Comparison of ENCODE assay signal across 8 cellular contexts in the genomic region with DNA sequence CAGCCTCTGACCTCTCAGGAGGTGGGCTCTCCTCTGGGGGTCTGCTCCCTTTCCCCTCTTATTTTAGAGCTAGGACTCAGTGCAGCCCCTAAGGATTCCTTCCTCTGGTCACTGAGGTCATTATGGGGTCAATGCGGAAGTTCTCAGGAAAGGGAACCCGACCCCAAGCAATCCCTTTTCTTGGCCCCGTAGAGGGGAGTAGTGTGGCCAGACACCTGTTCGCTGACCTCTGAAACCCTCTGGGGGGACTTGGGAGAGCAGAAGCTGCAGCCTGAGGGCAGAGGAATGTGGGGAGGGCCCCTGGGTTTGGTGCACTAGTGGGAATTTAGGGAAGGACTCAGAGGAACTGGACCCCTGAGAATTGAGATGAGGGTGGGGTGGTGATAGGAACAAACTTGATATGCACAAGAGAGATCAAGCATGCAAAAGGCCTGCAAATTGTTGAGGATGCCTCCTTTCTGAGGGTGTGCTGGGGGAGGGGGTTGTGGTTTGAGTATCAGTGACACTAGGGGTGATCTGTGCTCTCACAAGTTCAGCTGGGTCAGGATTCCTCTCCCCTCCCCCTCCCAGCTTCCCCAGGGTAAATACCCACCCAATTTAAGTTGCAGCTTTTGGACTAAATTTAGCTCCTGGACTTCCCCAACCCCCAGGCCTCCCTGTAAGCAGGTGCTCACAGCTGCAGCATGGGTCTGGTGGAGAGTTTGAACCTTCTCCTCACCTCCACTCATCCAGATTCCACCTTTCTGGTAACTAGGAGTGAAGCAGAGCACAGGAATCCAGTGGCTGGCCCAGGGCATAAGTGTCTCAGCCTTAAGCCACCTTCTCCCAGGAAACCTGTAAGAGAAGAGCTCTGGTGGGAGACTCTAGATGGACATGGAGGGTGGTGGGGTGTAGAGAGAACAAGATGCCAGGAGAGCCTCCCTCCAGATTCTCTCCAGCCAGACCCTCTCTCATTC. TPM values are rescaled to one million over a fixed set of nuclear protein-coding genes. Genes with fewer than 3 reads are reported as not detected.
DNase-seq lines count a peak whose midpoint lies in the region; ATAC-seq, FAIRE-seq and TF ChIP-seq lines count a peak whose summit lies in the region.

No MANE protein-coding gene starts in this region.

- no peaks in the 10 kb centered on the region for H3K36me3 ChIP-seq in CD8-positive, alpha-beta T cell (ENCODE audit: insufficient read depth, low read length)
- H3K36me3 ChIP-seq in small intestine (ENCODE audit: control insufficient read depth in 2 of 2, insufficient read depth in 2 of 2, low read length in 2 of 2), result no peaks in the 10 kb centered on the region

- H3K27me3 ChIP-seq in CD8-positive, alpha-beta T cell (ENCODE audit: insufficient read depth, low read length), result no peaks in the 10 kb centered on the region
- no peaks in the 10 kb centered on the region for H3K27me3 ChIP-seq in small intestine (ENCODE audit: control insufficient read depth in 2 of 2, insufficient read depth in 2 of 2, low read length in 2 of 2)

- no peaks in the 10 kb centered on the region for H3K27me3 Mint-ChIP-seq in CD8-positive, alpha-beta T cell (ENCODE audit: low read depth)

- intact Hi-C loops in CD8-positive, alpha-beta T cell (cut with DNase I, micrococcal nuclease), result loop anchor here (1.0 to 10.0 kb wide), 5 partner anchors 49 to 412 kb away; a partner anchor contains a TSS

- CTCF ChIA-PET in CD8-positive, alpha-beta T cell (lab: Charles Lee), result interaction anchor here (0.8 to 34.3 kb wide), 4 partner anchors 13 to 134 kb away, joined by 4 to 799 read pairs (median 176); a partner anchor contains a TSS

- H3K27ac Mint-ChIP-seq in CD8-positive, alpha-beta T cell, result peak overlapping the region; percentile 100

- peak overlapping the region; percentile 90 for H3K27ac ChIP-seq in CD8-positive, alpha-beta T cell (ENCODE audit: low read depth, low read length)
- H3K27ac ChIP-seq in small intestine (ENCODE audit: low read depth in 1 of 2, low read length in 1 of 2), result peak overlapping the region; percentile 99 to 100

- ATAC-seq in CD8-positive, alpha-beta T cell, result peak; percentile 8
- ATAC-seq in GM21423 (IDR thresholded peaks at IDR 0.05; ENCODE audit: unreplicated experiment), result peak; percentile 31

- H3K4me1 ChIP-seq in CD8-positive, alpha-beta T cell (ENCODE audit: insufficient read depth, low read length), result peaks cover 67% of the 10 kb centered on the region
- peaks cover 5 to 29% of the 10 kb centered on the region in 2 donors for H3K4me1 ChIP-seq in small intestine (ENCODE audit: control insufficient read depth in 2 of 2, insufficient read depth in 1 of 2, low read depth in 1 of 2, low read length in 1 of 2)

- 11 to 13% (median 12%) methylated on average over 4 of the region's 4 CpGs for WGBS in small intestine, 3 donors

- in situ Hi-C loops in KBM-7 (cut with MboI; ENCODE audit: low pct_unique_long_range_greater_than_20kb, low sequenced_read_pairs), result no loop called here

- H3K9me3 Mint-ChIP-seq in CD8-positive, alpha-beta T cell, result no peaks in the 10 kb centered on the region

- no peak for TF ChIP-seq CTCF in CD8-positive, alpha-beta T cell (IDR thresholded peaks at IDR 0.05)
- no peak for TF ChIP-seq CTCF in fibroblast of the aortic adventitia (IDR thresholded peaks at IDR 0.05; ENCODE audit: insufficient read depth, low read length)

- H3K4me1 Mint-ChIP-seq in CD8-positive, alpha-beta T cell (ENCODE audit: low read depth), result peaks cover 63% of the 10 kb centered on the region

- peak overlapping the region; percentile 82 for H3K4me3 ChIP-seq in CD8-positive, alpha-beta T cell (ENCODE audit: low read depth, low read length)
- H3K4me3 ChIP-seq in fibroblast of the aortic adventitia (ENCODE audit: low read depth, low read length) (peak overlapping the region; percentile 37), small intestine (ENCODE audit: low read depth in 1 of 2, low read length in 2 of 2) (peak overlapping the region in 1 of 2 donors; percentile 55)

- peak overlapping the region; percentile 95 for H3K4me3 Mint-ChIP-seq in CD8-positive, alpha-beta T cell

- FAIRE-seq in small intestine (lab: Jason Lieb, UNC), result no peak

- POLR2A ChIA-PET in CD8-positive, alpha-beta T cell (lab: Charles Lee), result interaction anchor here (0.6 to 14.6 kb wide), 17 partner anchors 12 to 675 kb away, joined by 3 to 584 read pairs (median 4); a partner anchor contains a TSS

- peak in 6 of 7 experiments; percentile 54 to 80 (median 70) for DNase-seq in CD8-positive, alpha-beta T cell
- peak; percentile 34 for DNase-seq in KBM-7
- peak; percentile 74 for DNase-seq in activated T-cell treated with anti-CD3 and anti-CD28 coated beads for 24 hours (ENCODE audit: low read depth)
- DNase-seq in fibroblast of the aortic adventitia (ENCODE audit: low read depth), result peak; percentile 22
- peak; percentile 43 for DNase-seq in small intestine
- DNase-seq in NCI-H1694 treated with DMSO at 0.1 percent for 48 hours (lab: John Stamatoyannopoulos, UW), result no peak
- DNase-seq in cerebellum (ENCODE audit: low spot score), result no peak

- H3K36me3 Mint-ChIP-seq in CD8-positive, alpha-beta T cell, result peaks cover 2% of the 10 kb centered on the region

- no peaks in the 10 kb centered on the region for H3K9me3 ChIP-seq in CD8-positive, alpha-beta T cell (ENCODE audit: low read length)
- H3K9me3 ChIP-seq in small intestine (ENCODE audit: control insufficient read depth, low read depth), result no peaks in the 10 kb centered on the region

RNA-seq across cellular contexts. Expression of a gene that starts 13.5 kb away (rescaled TPM):
- not detected for total RNA-seq in CD8-positive, alpha-beta T cell
- 11.9 and 13.0 TPM in 2 replicates for total RNA-seq in fibroblast of the aortic adventitia (ENCODE audit: low replicate concordance)
- polyA plus RNA-seq in small intestine, result 10 to 100 TPM in 1 of 3 donors, under 1 TPM in 2; 0.27 to 16.1 (median 0.45) TPM
- total RNA-seq in cerebellum, result 0.36 TPM

RNA-seq across cellular contexts. Expression of a gene that starts 16.7 kb away (rescaled TPM):
- 100 to 1,000 TPM; 682 to 685 TPM for total RNA-seq in CD8-positive, alpha-beta T cell
- total RNA-seq in fibroblast of the aortic adventitia (ENCODE audit: low replicate concordance) (130 and 212 TPM in 2 replicates), cerebellum (86.7 TPM)
- polyA plus RNA-seq in small intestine, result 100 to 1,000 TPM in 2 of 3 donors, 10 to 100 TPM in 1; 87.0 to 110 (median 101) TPM

RNA-seq across cellular contexts. Expression of a gene that starts 47.1 kb away (rescaled TPM):
- total RNA-seq in CD8-positive, alpha-beta T cell, result not detected
- not detected in 2 replicates for total RNA-seq in fibroblast of the aortic adventitia (ENCODE audit: low replicate concordance)
- under 1 TPM in 1 of 3 donors, not detected in 2; 0.24 TPM for polyA plus RNA-seq in small intestine
- total RNA-seq in cerebellum, result 2.2 TPM

RNA-seq across cellular contexts. Expression of a gene that starts 54.8 kb away (rescaled TPM):
- not detected for total RNA-seq in CD8-positive, alpha-beta T cell
- total RNA-seq in fibroblast of the aortic adventitia (ENCODE audit: low replicate concordance) (8.0 and 45.2 TPM in 2 replicates), cerebellum (1.9 TPM)
- 1 to 10 TPM in 2 of 3 donors, under 1 TPM in 1; 0.89 to 8.3 (median 1.9) TPM for polyA plus RNA-seq in small intestine

Comparison
In these comparisons a context has a peak if more than half of its experiments do, and no peak if none do; other contexts are left out.
1. DNase-seq: peak in CD8-positive, alpha-beta T cell (6 of 7), KBM-7 (single experiment), activated T-cell treated with anti-CD3 and anti-CD28 coated beads for 24 hours (single experiment), fibroblast of the aortic adventitia (single experiment) and small intestine (single experiment); none in NCI-H1694 treated with DMSO at 0.1 percent for 48 hours (single experiment) and cerebellum (single experiment).